ENCODE assay signal across 7 cellular contexts in the genomic region with DNA sequence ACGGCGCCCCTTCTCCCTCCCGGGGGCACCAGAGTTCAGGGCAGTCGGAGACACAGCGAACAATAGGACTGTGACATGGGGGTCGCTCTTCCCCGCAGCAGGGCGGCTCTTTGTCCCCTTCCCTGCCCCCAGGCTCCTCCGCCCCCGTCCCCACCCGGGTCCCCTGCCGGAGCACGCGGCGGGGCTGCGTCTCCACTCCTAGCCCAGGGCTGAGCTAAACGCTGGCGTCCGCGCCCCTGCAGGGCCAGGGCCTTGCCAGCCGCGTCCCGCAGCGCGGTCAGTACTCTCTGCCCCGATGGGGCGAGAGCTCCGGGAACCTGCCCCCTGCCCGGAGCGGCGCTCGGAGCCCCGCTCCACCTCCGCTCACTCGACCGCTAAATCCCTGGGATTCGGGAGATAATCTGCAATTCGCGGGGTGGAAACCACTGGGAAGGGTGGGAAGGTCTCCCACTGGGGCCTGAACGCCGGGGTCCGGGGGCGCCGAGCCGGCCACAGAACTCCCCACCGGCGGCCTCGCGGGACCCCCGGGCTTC. TPM values are rescaled to one million over a fixed set of nuclear protein-coding genes. Genes with fewer than 3 reads are reported as not detected.
DNase-seq lines count a peak whose midpoint lies in the region; TF ChIP-seq lines count a peak whose summit lies in the region.

No MANE protein-coding gene starts in this region.

- H2BK15ac ChIP-seq in H9 (ENCODE audit: low read depth, low read length), result no peak overlapping the region

- H3K9ac ChIP-seq in H9 (ENCODE audit: extremely low read depth, insufficient read length, low read length), result peak overlapping the region; percentile 63

- H3K4ac ChIP-seq in H9 (ENCODE audit: low read depth, low read length), result no peak overlapping the region

- whole genome bisulfite sequencing in H9 (ENCODE audit: extremely low coverage, insufficient read length, low lambda C conversion rate), result no CpG with 5 or more reads among the region's 50 CpGs

- no peak overlapping the region for H2BK5ac ChIP-seq in H9 (ENCODE audit: insufficient read length, low read length)

- peak overlapping the region; percentile 61 for H3K4me2 ChIP-seq in H9 (ENCODE audit: insufficient read depth, insufficient read length, low read length)

- no peak overlapping the region for H2BK20ac ChIP-seq in H9 (ENCODE audit: low read depth, low read length, poor library complexity, severe bottlenecking)

- H3K79me2 ChIP-seq in H9 (ENCODE audit: insufficient read depth, low read length), result peaks cover 8% of the 10 kb centered on the region; the same call in 1 of the 2 replicates

- no peak overlapping the region for H2BK120ac ChIP-seq in H9 (ENCODE audit: low read depth, low read length, poor library complexity, severe bottlenecking)

- H3K9me3 Mint-ChIP-seq in H9, result no peaks in the 10 kb centered on the region

- H3K27me3 ChIP-seq in H9 (ENCODE audit: insufficient read depth, low read length), result peaks cover 18% of the 10 kb centered on the region; the same call in 1 of the 2 replicates

- H3K36me3 Mint-ChIP-seq in H9 (ENCODE audit: insufficient read depth in 1 of 3, low read depth in 3 of 3), result peaks cover 0 to 3% (median 0%) of the 10 kb centered on the region in 3 experiments; a peak in 3 of 7 replicates

- no peaks in the 10 kb centered on the region for H4K20me1 ChIP-seq in H9 (ENCODE audit: control insufficient read depth, insufficient read depth, insufficient read length)

- in situ Hi-C loops in astrocyte of the cerebellum (cut with HindIII; ENCODE audit: low sequenced_read_pairs), result no loop called here

- no peak overlapping the region for H2AK5ac ChIP-seq in H9 (ENCODE audit: insufficient read length, low read length)

- no peak overlapping the region for H3T11ph ChIP-seq in H9 (ENCODE audit: low read length)

- H4K8ac ChIP-seq in H9 (replicated peaks; ENCODE audit: insufficient read length, low read depth, low read length), result no peak overlapping the region

- H3K27ac ChIP-seq in H9 (ENCODE audit: insufficient read length, low read depth, low read length), result no peak overlapping the region

- H3K4me3 ChIP-seq in GM08714 (ENCODE audit: low read length) (peak overlapping the region; percentile 71), astrocyte of the cerebellum (ENCODE audit: low read depth, low read length) (peak overlapping the region; percentile 53)

- H3K4me1 ChIP-seq in H9 (ENCODE audit: insufficient read depth, low read length), result no peaks in the 10 kb centered on the region; the same call in 1 of the 2 replicates

- peaks cover 3% of the 10 kb centered on the region for H3K79me1 ChIP-seq in H9 (ENCODE audit: insufficient read depth, low read depth, low read length, poor library complexity, severe bottlenecking)

- H2BK12ac ChIP-seq in H9 (ENCODE audit: insufficient read length, low read depth, low read length), result no peak overlapping the region

- peaks cover 31 to 46% of the 10 kb centered on the region in 2 experiments for H3K4me1 Mint-ChIP-seq in H9

- H4K5ac ChIP-seq in H9 (ENCODE audit: insufficient read length, low read depth, low read length), result no peak overlapping the region

- peak overlapping the region; percentile 85 for H3K18ac ChIP-seq in H9 (ENCODE audit: insufficient read length, low read depth, low read length)

- H3K9me3 ChIP-seq in H9 (ENCODE audit: control insufficient read depth, low read depth, low read length), result no peaks in the 10 kb centered on the region

- H3K23me2 ChIP-seq in H9 (ENCODE audit: insufficient read length, low read depth, low read length, poor library complexity, severe bottlenecking), result peaks cover 18% of the 10 kb centered on the region

- H4K91ac ChIP-seq in H9 (ENCODE audit: insufficient read length, low read depth, low read length), result no peak overlapping the region

- no peak overlapping the region for H3K23ac ChIP-seq in H9 (ENCODE audit: insufficient read length, low read depth, low read length)

- H2AFZ ChIP-seq in H9 (ENCODE audit: low read length), result no peak overlapping the region

- no peak for DNase-seq in H9
- peak; percentile 38 for DNase-seq in NCI-H226
- DNase-seq in astrocyte of the cerebellum (ENCODE audit: low read depth), result no peak
- DNase-seq in iPS-NIHi7 (ENCODE audit: extremely low spot score), result peak; percentile 57
- peak; percentile 13 for DNase-seq in stimulated activated CD8-positive, alpha-beta memory T cell treated with anti-CD3 and anti-CD28 coated beads, Interleukin-15, amount 100 ng/mL, for 24 hours (ENCODE audit: low read depth)
- DNase-seq in NCI-H526 treated with DMSO at 0.1 percent for 48 hours (lab: John Stamatoyannopoulos, UW), result no peak

- H3K27ac Mint-ChIP-seq in H9, result peak overlapping the region; percentile 76 to 97 (median 94); a peak in 5 of 7 replicates

- no peak for TF ChIP-seq CTCF in H9 (conservative IDR thresholded peaks at IDR 0.05)
- TF ChIP-seq CTCF in astrocyte of the cerebellum (IDR thresholded peaks at IDR 0.05; ENCODE audit: low read depth, low read length, missing control alignments), result no peak

- peaks cover 53% of the 10 kb centered on the region for H3K27me3 Mint-ChIP-seq in H9 (ENCODE audit: low read depth)

- H3K56ac ChIP-seq in H9 (ENCODE audit: insufficient read length, low read depth, low read length), result no peak overlapping the region

- H3K14ac ChIP-seq in H9 (ENCODE audit: insufficient read depth, low read length), result peak overlapping the region; percentile 78

- H3K4me3 Mint-ChIP-seq in H9, result peak overlapping the region; percentile 79 to 88

RNA-seq across cellular contexts. Expression of a gene that starts 0.8 kb away (rescaled TPM):
- 33.2 and 36.3 TPM in 2 replicates for total RNA-seq in H9 (2021)

RNA-seq across cellular contexts. Expression of a gene that starts 40.1 kb away (rescaled TPM):
- 2.6 and 2.9 TPM in 2 replicates for total RNA-seq in H9 (2021)

Comparison
In these comparisons a context has a peak if more than half of its experiments do, and no peak if none do; other contexts are left out.
1. DNase-seq: peak in NCI-H226 (single experiment), iPS-NIHi7 (single experiment) and stimulated activated CD8-positive, alpha-beta memory T cell treated with anti-CD3 and anti-CD28 coated beads, Interleukin-15, amount 100 ng/mL, for 24 hours (single experiment); none in H9 (single experiment), astrocyte of the cerebellum (single experiment) and NCI-H526 treated with DMSO at 0.1 percent for 48 hours (single experiment).